8 cellular contexts compared by ENCODE assay signal in genomic region chr15:75577401-75578205, GRCh38. TPM values are rescaled to one million over a fixed set of nuclear protein-coding genes. Genes with fewer than 3 reads are reported as not detected.
A peak's percentile ranks its signal among the peaks of the same experiment; 100 is the strongest.
DNase-seq lines count a peak whose midpoint lies in the region; ATAC-seq and TF ChIP-seq lines count a peak whose summit lies in the region.

No MANE protein-coding gene starts in this region.

- peaks cover 7% of the 10 kb centered on the region for H3K4me1 ChIP-seq in NT2/D1 (ENCODE audit: insufficient read depth, insufficient read length)
- peaks cover 36% of the 10 kb centered on the region for H3K4me1 ChIP-seq in lower lobe of right lung
- peaks cover 17 to 20% of the 10 kb centered on the region in 2 donors for H3K4me1 ChIP-seq in thoracic aorta (ENCODE audit: control insufficient read depth in 1 of 2, low read depth in 2 of 2)

- no peak for TF ChIP-seq CTCF in lower lobe of right lung (IDR thresholded peaks at IDR 0.05)
- TF ChIP-seq CTCF in thoracic aorta (IDR thresholded peaks at IDR 0.05): no peak

- H3K36me3 ChIP-seq in NT2/D1 (ENCODE audit: insufficient read depth, insufficient read length, low read length): peaks cover 3% of the 10 kb centered on the region
- no peaks in the 10 kb centered on the region for H3K36me3 ChIP-seq in lower lobe of right lung
- H3K36me3 ChIP-seq in thoracic aorta: no peaks in the 10 kb centered on the region

- no peaks in the 10 kb centered on the region for H3K9me3 ChIP-seq in NT2/D1 (ENCODE audit: insufficient read depth, low read length)
- no peaks in the 10 kb centered on the region for H3K9me3 ChIP-seq in lower lobe of right lung
- no peaks in the 10 kb centered on the region for H3K9me3 ChIP-seq in thoracic aorta

- ATAC-seq in lower lobe of right lung: peak; percentile 6 to 23
- no peak for ATAC-seq in thoracic aorta (ENCODE audit: insufficient number of reproducible peaks, low FRiP score, low read depth)
- ATAC-seq in GM19351 (IDR thresholded peaks at IDR 0.05; ENCODE audit: unreplicated experiment): no peak

- H3K27ac ChIP-seq in caudate nucleus (ENCODE audit: low read depth, low read length) (peak overlapping the region; percentile 52), lower lobe of right lung (peak overlapping the region; percentile 93), thoracic aorta (peak overlapping the region; percentile 81 to 95)

- intact Hi-C loops in lower lobe of right lung (cut with DNase I): no loop called here

- peak overlapping the region; percentile 91 for H3K4me3 ChIP-seq in NT2/D1 (ENCODE audit: insufficient read length, low read depth)
- peak overlapping the region; percentile 96 for H3K4me3 ChIP-seq in lower lobe of right lung
- H3K4me3 ChIP-seq in thoracic aorta: peak overlapping the region; percentile 99

- DNase-seq in DMS 273 (lab: John Stamatoyannopoulos, UW; ENCODE audit: unreplicated experiment): peak; percentile 31
- no peak for DNase-seq in DMS 273 treated with DMSO at 0.1 percent for 48 hours (lab: John Stamatoyannopoulos, UW)
- no peak for DNase-seq in NT2/D1 (ENCODE audit: low read depth, low spot score)
- DNase-seq in caudate nucleus (lab: John Stamatoyannopoulos, UW): peak in 10 of 61 donors; percentile 10 to 57 (median 28)
- DNase-seq in lower lobe of right lung: no peak
- DNase-seq in thoracic aorta (ENCODE audit: low spot score): no peak
- no peak for DNase-seq in activated effector memory CD4-positive, alpha-beta T cell treated with Interleukin-2 at 50 U/mL for 16 hours

- H3K9ac ChIP-seq in NT2/D1 (ENCODE audit: insufficient read length, low read depth): peak overlapping the region; percentile 93

- H3K27me3 ChIP-seq in NT2/D1 (ENCODE audit: insufficient read depth, insufficient read length): no peaks in the 10 kb centered on the region
- no peaks in the 10 kb centered on the region for H3K27me3 ChIP-seq in lower lobe of right lung (ENCODE audit: low read depth)
- no peaks in the 10 kb centered on the region for H3K27me3 ChIP-seq in thoracic aorta (replicated peaks; ENCODE audit: insufficient read depth)

RNA-seq across cellular contexts. Expression of gene PTPN9, which starts 1.5 kb away (rescaled TPM):
- total RNA-seq in lower lobe of right lung: 31.4 TPM
- 10 to 100 TPM; 19.6 to 20.9 TPM for total RNA-seq in thoracic aorta

RNA-seq across cellular contexts. Expression of gene SNUPN, which starts 47.9 kb away (rescaled TPM):
- total RNA-seq in lower lobe of right lung: 21.7 TPM
- total RNA-seq in thoracic aorta: 10 to 100 TPM in 1 of 2 donors, 1 to 10 TPM in 1; 5.8 to 16.9 TPM

Comparison
In these comparisons a context has a peak if more than half of its experiments do, and no peak if none do; other contexts are left out.
1. ATAC-seq: peak in lower lobe of right lung (2 of 2); none in thoracic aorta (single experiment) and GM19351 (single experiment).
2. Peak in every context shown above with its lines, with median percentiles within 50 percentile points of each other: H3K4me3 ChIP-seq and H3K27ac ChIP-seq.